In genomic region chr17:80312621-80313135, GRCh38 we compare ENCODE assay signal across 15 cellular contexts.
"Had no signal": no experiment of that assay in that cellular context is flagged by ENCODE, and none has a peak within 500 bp of the region (broad histone marks: within the 10 kb centered on the region; RNA-seq: fewer than 3 reads in every experiment).

No MANE protein-coding gene starts in this region.

- ATAC-seq: heart left ventricle; left lobe of liver; mucosa of descending colon; SK-N-SH treated with all-trans-retinoic acid at 6 μM for 48 hours; stimulated activated naive CD8-positive, alpha-beta T cell treated with anti-CD3 and anti-CD28 coated beads, Interleukin-15, Interleukin-2, amounts not matched to agents 100 U/mL and 50 U/mL, for 24 hours had no signal

- H3K4me1 ChIP-seq: ascending aorta, testis had no signal

- H3K4me3 ChIP-seq: ascending aorta, heart left ventricle, mucosa of descending colon, testis had no signal

- DNase-seq: activated B cell treated with CpG ODN at 0.5 μM for 24 hours; activated CD4-positive, alpha-beta T cell treated with anti-CD3 and anti-CD28 coated beads, Interleukin-2, amount 10 ng/mL, durations not matched to agents 24 days and 14 days; effector CD4-positive, alpha-beta T cell; heart left ventricle; islet precursor cell; mammary epithelial cell; mucosa of descending colon; nephron progenitor cell; stimulated activated CD4-positive, alpha-beta T cell treated with anti-CD3 and anti-CD28 coated beads, Interleukin-2, amount 100 ng/mL, for 48 hours; stimulated activated naive CD8-positive, alpha-beta T cell treated with anti-CD3 and anti-CD28 coated beads, Interleukin-15, Interleukin-2, amounts not matched to agents 100 U/mL and 50 U/mL, for 24 hours; T-helper 2 cell; testis had no signal

- H3K27ac ChIP-seq: ascending aorta, heart left ventricle, testis had no signal

- H3K27me3 Mint-ChIP-seq: activated B cell treated with CpG ODN at 0.5 μM for 24 hours; activated CD4-positive, alpha-beta T cell treated with anti-CD3 and anti-CD28 coated beads, Interleukin-2, amount 10 ng/mL, durations not matched to agents 24 days and 14 days had no signal

- H3K9me3 Mint-ChIP-seq: activated B cell treated with CpG ODN at 0.5 μM for 24 hours, nephron progenitor cell had no signal

- H3K4me1 Mint-ChIP-seq: activated B cell treated with CpG ODN at 0.5 μM for 24 hours had no signal

- H3K27me3 ChIP-seq: ascending aorta, heart left ventricle, testis had no signal

- H3K27ac Mint-ChIP-seq: activated B cell treated with CpG ODN at 0.5 μM for 24 hours, nephron progenitor cell had no signal

- H3K4me3 Mint-ChIP-seq: activated B cell treated with CpG ODN at 0.5 μM for 24 hours; activated CD4-positive, alpha-beta T cell treated with anti-CD3 and anti-CD28 coated beads, Interleukin-2, amount 10 ng/mL, durations not matched to agents 24 days and 14 days; nephron progenitor cell had no signal

- H3K9me3 ChIP-seq: ascending aorta, heart left ventricle, mucosa of descending colon, testis had no signal
